ENCODE assay signal across 7 cellular contexts in the genomic region with DNA sequence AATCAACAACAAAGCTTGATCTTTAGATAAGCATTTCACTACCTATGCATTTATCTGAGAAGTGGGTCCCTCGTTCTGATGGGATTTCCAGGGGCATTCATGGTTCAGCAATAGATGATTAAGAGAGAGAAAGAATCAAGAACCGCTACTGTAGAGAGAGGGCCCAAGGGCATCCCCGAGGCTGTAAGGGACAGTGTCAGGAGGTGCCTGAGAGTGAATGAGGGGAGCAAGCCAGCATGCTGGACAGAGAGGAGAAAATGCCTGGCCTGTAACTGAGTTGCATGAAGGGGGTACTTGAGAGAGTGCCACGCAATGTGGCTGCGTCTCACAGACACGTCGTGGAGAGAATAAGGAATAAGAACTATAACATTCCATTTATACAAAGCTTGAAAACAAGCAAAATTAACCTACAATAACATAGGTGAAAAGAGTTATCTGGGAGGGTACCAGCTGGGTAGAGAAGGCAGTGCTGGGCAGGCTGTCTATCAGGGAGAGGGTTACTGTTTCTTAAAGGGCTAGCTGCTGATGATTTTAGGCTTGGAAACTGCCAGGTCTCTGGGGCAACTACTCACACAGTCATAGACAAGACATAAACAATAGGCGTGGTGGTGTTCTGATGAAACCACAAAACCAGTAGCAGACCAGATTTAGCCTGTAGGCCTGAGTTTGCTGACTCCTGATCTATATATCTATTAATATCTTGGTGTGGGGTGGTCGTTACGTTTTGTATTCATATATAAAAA.
A peak's percentile ranks its signal among the peaks of the same experiment; 100 is the strongest.
DNase-seq lines count a peak whose midpoint lies in the region; ATAC-seq, FAIRE-seq and TF ChIP-seq lines count a peak whose summit lies in the region.

No MANE protein-coding gene starts in this region.

- peak overlapping the region; percentile 53; the same call in 1 of the 2 replicates for H4K5ac ChIP-seq in IMR-90 (ENCODE audit: low read depth, low read length)

- H3K4ac ChIP-seq in IMR-90 (ENCODE audit: low read depth, low read length) (peak overlapping the region; percentile 83), neuronal stem cell (ENCODE audit: low read length) (no peak overlapping the region)

- intact Hi-C loops in IMR-90 (cut with micrococcal nuclease): loop anchor here (5.0 to 10.0 kb wide), 5 partner anchors 133 to 430 kb away; no protein-coding TSS in a partner anchor
- intact Hi-C loops in GM12878 (cut with micrococcal nuclease; ENCODE audit: unreplicated experiment): no loop called here
- intact Hi-C loops in body of pancreas (cut with DNase I): no loop called here

- H3K79me1 ChIP-seq in IMR-90 (ENCODE audit: low read depth in 1 of 2, low read length in 2 of 2): no peaks in the 10 kb centered on the region
- no peaks in the 10 kb centered on the region for H3K79me1 ChIP-seq in neuronal stem cell (ENCODE audit: low read depth, low read length)

- H2BK120ac ChIP-seq in IMR-90 (ENCODE audit: low read depth, low read length) (peak overlapping the region; percentile 85), neuronal stem cell (ENCODE audit: low read depth, low read length) (peak overlapping the region; percentile 20)

- H2AFZ ChIP-seq in IMR-90 (replicated peaks; ENCODE audit: low read length, poor library complexity) (no peak overlapping the region), GM12878 (ENCODE audit: control insufficient read depth, low read depth, low read length) (no peak overlapping the region), neuronal stem cell (ENCODE audit: low read length) (no peak overlapping the region)

- H3K79me2 ChIP-seq in GM12878 (ENCODE audit: control insufficient read depth, insufficient read depth, low read length): no peaks in the 10 kb centered on the region

- H3K4me2 ChIP-seq in IMR-90 (ENCODE audit: low read depth, low read length) (no peak overlapping the region), GM12878 (ENCODE audit: control insufficient read depth, insufficient read depth) (0 out of 2 replicates have a peak overlapping the region, but pooled peaks have one; percentile 12), neuronal stem cell (ENCODE audit: insufficient read depth, low read length, poor library complexity, severe bottlenecking) (no peak overlapping the region)

- H3K9me3 ChIP-seq in IMR-90 (ENCODE audit: control insufficient read depth, insufficient read depth, low read length) (no peaks in the 10 kb centered on the region), GM12878 (replicated peaks; ENCODE audit: control insufficient read depth, insufficient read depth, low read length) (no peaks in the 10 kb centered on the region; the same call in 2 of the 3 replicates), neuronal stem cell (replicated peaks in 1 of 2; ENCODE audit: control insufficient read depth in 2 of 2, insufficient read depth in 1 of 2, low read depth in 1 of 2, low read length in 2 of 2) (no peaks in the 10 kb centered on the region), body of pancreas (no peaks in the 10 kb centered on the region)

- peak overlapping the region; percentile 60 for H2BK5ac ChIP-seq in IMR-90 (ENCODE audit: low read depth, low read length, poor library complexity, severe bottlenecking)
- H2BK5ac ChIP-seq in neuronal stem cell (ENCODE audit: low read length): no peak overlapping the region

- H3K27me3 ChIP-seq in IMR-90 (ENCODE audit: control insufficient read depth, insufficient read depth, low read length) (no peaks in the 10 kb centered on the region; the same call in 1 of the 2 replicates), GM12878 (replicated peaks in 1 of 2; ENCODE audit: control insufficient read depth in 2 of 2, insufficient read depth in 2 of 2, low read length in 1 of 2) (no peaks in the 10 kb centered on the region), neuronal stem cell (ENCODE audit: control insufficient read depth in 3 of 3, insufficient read depth in 3 of 3, low read depth in 1 of 3, low read length in 3 of 3) (peaks cover 0 to 24% (median 0%) of the 10 kb centered on the region in 3 experiments), body of pancreas (no peaks in the 10 kb centered on the region)

- no peak overlapping the region for H2BK12ac ChIP-seq in neuronal stem cell (ENCODE audit: low read length)

- H2BK15ac ChIP-seq in IMR-90 (ENCODE audit: low read depth, low read length) (peak overlapping the region; percentile 62; the same call in 2 of the 3 replicates), neuronal stem cell (ENCODE audit: low read length) (no peak overlapping the region)

- RAD21 ChIA-PET in GM12878 (lab: Charles Lee; ENCODE audit: unreplicated experiment): interaction anchor here (0.8 to 1.8 kb wide), 6 partner anchors 12 to 189 kb away, joined by 3 to 7 read pairs (median 4); no protein-coding TSS in a partner anchor

- POLR2A ChIA-PET in IMR-90 (lab: Charles Lee; ENCODE audit: unreplicated experiment): interaction anchor here (0.6 kb wide), 1 partner anchor 157 kb away, joined by 3 read pairs; no protein-coding TSS in a partner anchor
- POLR2A ChIA-PET in GM12878 (lab: Charles Lee): interaction anchor here (1.7 kb wide), 1 partner anchor 12 kb away, joined by 5 read pairs; no protein-coding TSS in a partner anchor

- H3K9ac ChIP-seq in IMR-90 (ENCODE audit: low read depth, low read length): no peak overlapping the region
- no peak overlapping the region for H3K9ac ChIP-seq in GM12878 (ENCODE audit: control insufficient read depth, insufficient read depth, low read length)
- H3K9ac ChIP-seq in neuronal stem cell (ENCODE audit: low read depth, low read length, poor library complexity): no peak overlapping the region

- TF ChIP-seq CTCF in GM12864 (IDR thresholded peaks at IDR 0.05; ENCODE audit: low read depth, low read length, missing control alignments) (no peak), IMR-90 (conservative IDR thresholded peaks at IDR 0.05; ENCODE audit: low read depth, low read length) (no peak), GM12878 (IDR thresholded peaks at IDR 0.05 in 2 of 3, conservative IDR thresholded peaks at IDR 0.05 in 1 of 3; ENCODE audit: control insufficient read depth in 2 of 3, extremely low read depth in 1 of 3, insufficient read depth in 1 of 3, low read depth in 3 of 3, low read length in 3 of 3) (no peak), body of pancreas (IDR thresholded peaks at IDR 0.05) (no peak)

- no peak overlapping the region for H3K4me3 ChIP-seq in GM12864 (ENCODE audit: low read depth, low read length)
- no peak overlapping the region for H3K4me3 ChIP-seq in IMR-90 (ENCODE audit: insufficient read depth, low read depth, low read length)
- H3K4me3 ChIP-seq in GM12878: no peak overlapping the region
- no peak overlapping the region for H3K4me3 ChIP-seq in neuronal stem cell (ENCODE audit: low read length in 2 of 2)
- no peak overlapping the region for H3K4me3 ChIP-seq in body of pancreas

- dilution Hi-C loops in IMR-90 (cut with HindIII; ENCODE audit: low sequenced_read_pairs, unreplicated experiment): no loop called here

- no TSS peak for BruUV-seq in IMR-90 (replicated peaks; lab: Mats Ljungman, UMichigan)
- no TSS peak for BruUV-seq in GM12878 (replicated peaks; lab: Mats Ljungman, UMichigan)

- FAIRE-seq in GM12878 (lab: Jason Lieb, UNC): no peak
- no peak for FAIRE-seq in HTR-8/SVneo (lab: Jason Lieb, UNC)

- peak; percentile 33 for DNase-seq in GM12864 (ENCODE audit: low read depth)
- DNase-seq in IMR-90: peak; percentile 93
- no peak for DNase-seq in GM12878 (ENCODE audit: low read depth, low spot score)
- DNase-seq in neuronal stem cell (ENCODE audit: low spot score): no peak
- DNase-seq in HTR-8/SVneo (ENCODE audit: insufficient read length, low spot score): no peak
- DNase-seq in RPMI8226: no peak
- DNase-seq in body of pancreas: no peak

- no peak overlapping the region for H3K23ac ChIP-seq in IMR-90 (ENCODE audit: low read depth, low read length)
- no peak overlapping the region for H3K23ac ChIP-seq in neuronal stem cell (ENCODE audit: low read depth, low read length, poor library complexity)

- SMC1A ChIA-PET in GM12878 (lab: Charles Lee; ENCODE audit: uncharacterized antibody, unreplicated experiment): interaction anchor here (0.6 to 2.4 kb wide), 20 partner anchors 8 to 432 kb away, joined by 3 to 15 read pairs (median 3); no protein-coding TSS in a partner anchor

- H3K14ac ChIP-seq in IMR-90 (replicated peaks; ENCODE audit: low read depth, low read length) (peak overlapping the region; percentile 58; the same call in 1 of the 2 replicates), neuronal stem cell (ENCODE audit: low read length) (no peak overlapping the region)

- ATAC-seq in IMR-90 (ENCODE audit: low read depth) (peak; percentile 51), GM12878 (peak; percentile 83), body of pancreas (no peak)

- peak overlapping the region; percentile 96 for H2AK5ac ChIP-seq in IMR-90 (ENCODE audit: low read depth, low read length)
- H2AK5ac ChIP-seq in neuronal stem cell (ENCODE audit: low read depth, low read length): no peak overlapping the region

- H2BK20ac ChIP-seq in IMR-90 (ENCODE audit: low read depth, low read length): peak overlapping the region; percentile 81

- no peaks in the 10 kb centered on the region for H3K36me3 ChIP-seq in IMR-90 (ENCODE audit: control insufficient read depth, insufficient read depth, low read length)
- no peaks in the 10 kb centered on the region for H3K36me3 ChIP-seq in GM12878 (ENCODE audit: control insufficient read depth in 2 of 2, insufficient read depth in 2 of 2, low read length in 1 of 2)
- H3K36me3 ChIP-seq in neuronal stem cell (replicated peaks in 1 of 2; ENCODE audit: control insufficient read depth in 2 of 2, insufficient read depth in 2 of 2, low read length in 2 of 2): no peaks in the 10 kb centered on the region
- H3K36me3 ChIP-seq in body of pancreas (replicated peaks in 1 of 2; ENCODE audit: insufficient read depth in 1 of 2, low read depth in 2 of 2): no peaks in the 10 kb centered on the region

- WGBS in IMR-90 (ENCODE audit: extremely low coverage in 2 of 2, insufficient read length in 1 of 2), 2 experiments: 100% methylated on average over 1 of the region's 10 CpGs; no CpG with 5 or more reads in 1 of the 2 experiments
- 51% methylated on average over 10 of the region's 10 CpGs for WGBS in GM12878 (ENCODE audit: insufficient coverage, insufficient replicate concordance, low lambda C conversion rate, missing lambda C conversion rate)
- WGBS in neuronal stem cell (ENCODE audit: extremely low coverage in 2 of 2, insufficient read length in 2 of 2, insufficient replicate concordance in 1 of 2), 2 donors: no CpG with 5 or more reads among the region's 10 CpGs
- WGBS in body of pancreas, 2 donors: 81 to 86% methylated on average over 10 of the region's 10 CpGs

- H4K91ac ChIP-seq in IMR-90 (ENCODE audit: insufficient read depth, low read depth, low read length) (peak overlapping the region; percentile 81), neuronal stem cell (ENCODE audit: low read depth, low read length, poor library complexity) (no peak overlapping the region)

- H3K4me1 ChIP-seq in IMR-90 (ENCODE audit: control insufficient read depth, insufficient read depth, low read length): peaks cover 23% of the 10 kb centered on the region
- peaks cover 24% of the 10 kb centered on the region for H3K4me1 ChIP-seq in GM12878 (ENCODE audit: control insufficient read depth, insufficient read depth, low read length)
- H3K4me1 ChIP-seq in neuronal stem cell (ENCODE audit: control insufficient read depth in 2 of 2, insufficient read depth in 1 of 2, low read depth in 1 of 2, low read length in 2 of 2): no peaks in the 10 kb centered on the region
- no peaks in the 10 kb centered on the region for H3K4me1 ChIP-seq in body of pancreas

- TF ChIP-seq EP300 in GM12878 (IDR thresholded peaks at IDR 0.05; ENCODE audit: borderline replicate concordance in 1 of 2, control insufficient read depth in 1 of 2, low read depth in 2 of 2, low read length in 2 of 2): no peak

- H4K20me1 ChIP-seq in IMR-90 (ENCODE audit: insufficient read depth, low read length) (no peaks in the 10 kb centered on the region), GM12878 (ENCODE audit: control insufficient read depth, insufficient read depth) (no peaks in the 10 kb centered on the region)

- peak overlapping the region in 1 of 2 experiments; percentile 36; a peak in 2 of 4 replicates for H4K8ac ChIP-seq in IMR-90 (ENCODE audit: low read depth in 2 of 2, low read length in 2 of 2)
- H4K8ac ChIP-seq in neuronal stem cell (ENCODE audit: low read depth, low read length): no peak overlapping the region

- TF ChIP-seq RAD21 in IMR-90 (IDR thresholded peaks at IDR 0.05; ENCODE audit: low read length) (no peak), GM12878 (IDR thresholded peaks at IDR 0.05; ENCODE audit: insufficient read depth, low read depth, low read length) (no peak)

- H2AK9ac ChIP-seq in IMR-90 (replicated peaks; ENCODE audit: low read depth, low read length, poor library complexity): peak overlapping the region; percentile 18

- H3K9me1 ChIP-seq in IMR-90 (ENCODE audit: insufficient read depth, low read length): peaks cover 18% of the 10 kb centered on the region

- in situ Hi-C loops in IMR-90 (cut with MboI; ENCODE audit: low sequenced_read_pairs): no loop called here
- in situ Hi-C loops in GM12878 (cut with MboI): no loop called here

- H3K27ac ChIP-seq in IMR-90 (ENCODE audit: insufficient read depth, low read length) (peak overlapping the region; percentile 19), GM12878 (ENCODE audit: control insufficient read depth, insufficient read depth) (no peak overlapping the region), neuronal stem cell (replicated peaks; ENCODE audit: low read length) (no peak overlapping the region), body of pancreas (no peak overlapping the region)

- CTCF ChIA-PET in IMR-90 (lab: Yijun Ruan, JAX) (interaction anchor here (0.8 to 1.2 kb wide), 2 partner anchors 151 to 212 kb away, joined by 3 read pairs; no protein-coding TSS in a partner anchor), GM12878 (lab: Yijun Ruan, JAX) (interaction anchor here (1.5 to 2.9 kb wide), 8 partner anchors 12 to 110 kb away, joined by 6 to 24 read pairs (median 7); no protein-coding TSS in a partner anchor)

- no peak overlapping the region for H3K56ac ChIP-seq in IMR-90 (ENCODE audit: extremely low read depth, insufficient read depth, low read length)

- TF ChIP-seq POLR2A in IMR-90 (IDR thresholded peaks at IDR 0.05; ENCODE audit: low read depth, low read length): no peak
- no peak for TF ChIP-seq POLR2A in GM12878 (IDR thresholded peaks at IDR 0.05; ENCODE audit: low read depth, low read length)
- TF ChIP-seq POLR2A in body of pancreas (IDR thresholded peaks at IDR 0.05): no peak

- H3K18ac ChIP-seq in IMR-90 (ENCODE audit: low read depth, low read length) (peak overlapping the region; percentile 80), neuronal stem cell (ENCODE audit: low read length) (no peak overlapping the region)

Comparison
In these comparisons a context has a peak if more than half of its experiments do, and no peak if none do; other contexts are left out.
1. DNase-seq: peak in GM12864 (single experiment) and IMR-90 (single experiment); none in GM12878 (single experiment), neuronal stem cell (single experiment), HTR-8/SVneo (single experiment), RPMI8226 (single experiment) and body of pancreas (0 of 4).